16 cellular contexts compared by ENCODE assay signal in genomic region chr7:132942721-132943120, GRCh38.
DNase-seq lines count a peak whose midpoint lies in the region; ATAC-seq and TF ChIP-seq lines count a peak whose summit lies in the region.
"Had no signal": no experiment of that assay in that cellular context is flagged by ENCODE, and none has a peak within 500 bp of the region (broad histone marks: within the 10 kb centered on the region; RNA-seq: fewer than 3 reads in every experiment).

No MANE protein-coding gene starts in this region.

- no peaks in the 10 kb centered on the region for H3K27me3 ChIP-seq in neuronal stem cell (ENCODE audit: control insufficient read depth in 3 of 3, insufficient read depth in 3 of 3, low read depth in 1 of 3, low read length in 3 of 3)

- H3K4me3 ChIP-seq in astrocyte of the spinal cord (ENCODE audit: low read depth, low read length) (no peak overlapping the region), neuronal stem cell (ENCODE audit: low read length in 2 of 2) (no peak overlapping the region)
- H3K4me3 ChIP-seq: GM12878, GM23338 had no signal

- peaks cover 19% of the 10 kb centered on the region for H3K36me3 Mint-ChIP-seq in activated naive CD4-positive, alpha-beta T cell treated with anti-CD3 and anti-CD28 coated beads for 36 hours (ENCODE audit: low read depth)

- peaks cover 2% of the 10 kb centered on the region for H3K4me1 Mint-ChIP-seq in activated naive CD4-positive, alpha-beta T cell treated with anti-CD3 and anti-CD28 coated beads for 36 hours (ENCODE audit: low read depth)

- no peak overlapping the region for H2BK120ac ChIP-seq in neuronal stem cell (ENCODE audit: low read depth, low read length)

- peaks cover 4 to 22% of the 10 kb centered on the region in 2 donors for H3K4me1 ChIP-seq in neuronal stem cell (ENCODE audit: control insufficient read depth in 2 of 2, insufficient read depth in 1 of 2, low read depth in 1 of 2, low read length in 2 of 2)

- no peak for ATAC-seq in left cardiac atrium
- ATAC-seq: GM12878, HepG2 had no signal

- H3K9me3 Mint-ChIP-seq in activated naive CD4-positive, alpha-beta T cell treated with anti-CD3 and anti-CD28 coated beads for 36 hours = no peaks in the 10 kb centered on the region
- H3K9me3 Mint-ChIP-seq: CD4-positive, alpha-beta T cell; GM23338 had no signal

- no peaks in the 10 kb centered on the region for H3K79me1 ChIP-seq in neuronal stem cell (ENCODE audit: low read depth, low read length)

- no peak overlapping the region for H3K4me2 ChIP-seq in neuronal stem cell (ENCODE audit: insufficient read depth, low read length, poor library complexity, severe bottlenecking)
- H3K4me2 ChIP-seq: GM23338 had no signal

- H3K27ac ChIP-seq in neuronal stem cell (replicated peaks; ENCODE audit: low read length) = no peak overlapping the region

- no peak overlapping the region for H3K4ac ChIP-seq in neuronal stem cell (ENCODE audit: low read length)

- no peak overlapping the region for H3K14ac ChIP-seq in neuronal stem cell (ENCODE audit: low read length)

- H4K8ac ChIP-seq in neuronal stem cell (ENCODE audit: low read depth, low read length) = no peak overlapping the region

- no peak overlapping the region for H3K4me3 Mint-ChIP-seq in activated naive CD4-positive, alpha-beta T cell treated with anti-CD3 and anti-CD28 coated beads for 36 hours
- H3K4me3 Mint-ChIP-seq: B cell; CD4-positive, alpha-beta T cell; GM23338 had no signal

- no CpG with 5 or more reads among the region's 1 CpG for WGBS in neuronal stem cell (ENCODE audit: extremely low coverage in 2 of 2, insufficient read length in 2 of 2, insufficient replicate concordance in 1 of 2), 2 donors

- H2BK15ac ChIP-seq in neuronal stem cell (ENCODE audit: low read length) = no peak overlapping the region

- H2BK12ac ChIP-seq in neuronal stem cell (ENCODE audit: low read length) = no peak overlapping the region

- no peaks in the 10 kb centered on the region for H3K27me3 Mint-ChIP-seq in activated naive CD4-positive, alpha-beta T cell treated with anti-CD3 and anti-CD28 coated beads for 36 hours (ENCODE audit: low read depth)
- H3K27me3 Mint-ChIP-seq: B cell; CD4-positive, alpha-beta T cell had no signal

- TF ChIP-seq CTCF in astrocyte of the spinal cord (IDR thresholded peaks at IDR 0.05; ENCODE audit: low read depth, low read length) = no peak

- no peak overlapping the region for H3K27ac Mint-ChIP-seq in activated naive CD4-positive, alpha-beta T cell treated with anti-CD3 and anti-CD28 coated beads for 36 hours
- H3K27ac Mint-ChIP-seq: B cell; CD4-positive, alpha-beta T cell; GM23338 had no signal

- no peaks in the 10 kb centered on the region for H3K36me3 ChIP-seq in neuronal stem cell (replicated peaks in 1 of 2; ENCODE audit: control insufficient read depth in 2 of 2, insufficient read depth in 2 of 2, low read length in 2 of 2)

- H4K91ac ChIP-seq in neuronal stem cell (ENCODE audit: low read depth, low read length, poor library complexity) = no peak overlapping the region

- no peak overlapping the region for H2AFZ ChIP-seq in neuronal stem cell (ENCODE audit: low read length)
- H2AFZ ChIP-seq: GM23338 had no signal

- in situ Hi-C loops in G401 (cut with HindIII; ENCODE audit: low sequenced_read_pairs) (no loop called here), astrocyte of the spinal cord (cut with HindIII; ENCODE audit: low sequenced_read_pairs) (no loop called here)

- intact Hi-C loops in activated naive CD4-positive, alpha-beta T cell treated with anti-CD3 and anti-CD28 coated beads for 36 hours (cut with micrococcal nuclease) = no loop called here
- intact Hi-C loops in left cardiac atrium (cut with DNase I) = no loop called here

- no peak overlapping the region for H3K9ac ChIP-seq in neuronal stem cell (ENCODE audit: low read depth, low read length, poor library complexity)

- no peak overlapping the region for H2AK5ac ChIP-seq in neuronal stem cell (ENCODE audit: low read depth, low read length)

- CTCF ChIA-PET in activated naive CD4-positive, alpha-beta T cell treated with anti-CD3 and anti-CD28 coated beads for 36 hours (lab: Charles Lee) = no interaction called here

- no peak overlapping the region for H2BK5ac ChIP-seq in neuronal stem cell (ENCODE audit: low read length)

- no peak overlapping the region for H3K23ac ChIP-seq in neuronal stem cell (ENCODE audit: low read depth, low read length, poor library complexity)

- no peaks in the 10 kb centered on the region for H3K9me3 ChIP-seq in neuronal stem cell (replicated peaks in 1 of 2; ENCODE audit: control insufficient read depth in 2 of 2, insufficient read depth in 1 of 2, low read depth in 1 of 2, low read length in 2 of 2)

- H3K18ac ChIP-seq in neuronal stem cell (ENCODE audit: low read length) = no peak overlapping the region

- peak; percentile 47 for DNase-seq in G401 (ENCODE audit: low spot score)
- peak; percentile 33 for DNase-seq in M059J (ENCODE audit: low read depth)
- DNase-seq in astrocyte of the spinal cord (ENCODE audit: low read depth, low spot score) = peak; percentile 15
- peak; percentile 24 for DNase-seq in neuronal stem cell (ENCODE audit: low spot score)
- no peak for DNase-seq in NOMO-1 treated with DMSO at 0.1 percent for 48 hours (lab: John Stamatoyannopoulos, UW; ENCODE audit: unreplicated experiment)
- DNase-seq in activated naive CD4-positive, alpha-beta T cell treated with anti-CD3 and anti-CD28 coated beads for 36 hours = no peak
- DNase-seq in left cardiac atrium = no peak
- DNase-seq: C1 segment of cervical spinal cord; Calu3; CD4-positive, alpha-beta T cell; DMS 273 treated with DMSO at 0.1 percent for 48 hours; H7 had no signal

Comparison
In these comparisons a context has a peak if more than half of its experiments do, and no peak if none do; other contexts are left out.
1. DNase-seq: peak in G401 (single experiment), M059J (single experiment), astrocyte of the spinal cord (single experiment) and neuronal stem cell (single experiment); none in NOMO-1 treated with DMSO at 0.1 percent for 48 hours (single experiment), activated naive CD4-positive, alpha-beta T cell treated with anti-CD3 and anti-CD28 coated beads for 36 hours (single experiment) and left cardiac atrium (single experiment).